Comparison of ENCODE assay signal across 19 cellular contexts in the genomic region with DNA sequence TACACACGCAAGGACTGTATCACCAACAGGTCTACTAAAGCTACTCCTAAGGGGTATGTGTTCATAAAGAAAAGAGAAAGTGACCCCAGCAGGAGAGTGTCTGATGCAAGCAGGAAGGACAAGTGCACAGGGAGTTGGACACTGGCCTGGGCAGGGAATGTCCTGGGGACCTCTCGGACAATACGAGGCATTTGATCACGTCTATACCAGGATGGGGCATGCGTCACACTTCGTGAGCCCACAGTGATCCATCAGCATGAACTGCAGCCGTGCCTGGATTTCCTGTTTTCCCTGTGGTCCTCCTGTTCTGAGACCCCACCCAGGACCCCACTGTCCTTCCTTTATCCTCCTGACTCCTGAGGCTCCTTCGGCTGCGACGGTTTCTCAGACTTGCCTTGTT.
A peak's percentile ranks its signal among the peaks of the same experiment; 100 is the strongest.
DNase-seq lines count a peak whose midpoint lies in the region; ATAC-seq lines count a peak whose summit lies in the region.
"Had no signal": no experiment of that assay in that cellular context is flagged by ENCODE, and none has a peak within 500 bp of the region (broad histone marks: within the 10 kb centered on the region; RNA-seq: fewer than 3 reads in every experiment).

No MANE protein-coding gene starts in this region.

- peaks cover 69% of the 10 kb centered on the region for H3K4me1 Mint-ChIP-seq in activated CD4-positive, alpha-beta memory T cell treated with anti-CD3 and anti-CD28 coated beads, Interleukin-2, amount 10 ng/mL, durations not matched to agents 7 days and 5 days
- peaks cover 71% of the 10 kb centered on the region for H3K4me1 Mint-ChIP-seq in activated CD4-positive, alpha-beta memory T cell treated with anti-CD3 and anti-CD28 coated beads for 36 hours (ENCODE audit: low read depth)
- peaks cover 55% of the 10 kb centered on the region for H3K4me1 Mint-ChIP-seq in activated T-helper 2 cell treated with anti-CD3 and anti-CD28 coated beads, Interferon-gamma antibody, Interleukin-2, Interleukin-4, amounts not matched to agents 10 μg/mL and 5 μg/mL and 100 μg/mL, durations not matched to agents 14 hours and 24 hours and 36 hours (ENCODE audit: low read depth)

- H3K27ac Mint-ChIP-seq in activated CD4-positive, alpha-beta memory T cell treated with anti-CD3 and anti-CD28 coated beads, Interleukin-2, amount 10 ng/mL, durations not matched to agents 7 days and 5 days: peak overlapping the region; percentile 3
- no peak overlapping the region for H3K27ac Mint-ChIP-seq in activated CD4-positive, alpha-beta memory T cell treated with anti-CD3 and anti-CD28 coated beads for 36 hours
- peak overlapping the region; percentile 10 for H3K27ac Mint-ChIP-seq in activated T-helper 2 cell treated with anti-CD3 and anti-CD28 coated beads, Interferon-gamma antibody, Interleukin-2, Interleukin-4, amounts not matched to agents 10 μg/mL and 5 μg/mL and 100 μg/mL, durations not matched to agents 14 hours and 24 hours and 36 hours
- H3K27ac Mint-ChIP-seq: stimulated activated effector memory CD8-positive, alpha-beta T cell treated with anti-CD3 and anti-CD28 coated beads, Interleukin-12 subunit alpha, Interleukin-12 subunit beta, amount 100 ng/mL, for 72 hours had no signal

- no peak overlapping the region for H3K4me3 ChIP-seq in right cardiac atrium (ENCODE audit: low read length)
- H3K4me3 ChIP-seq: lung, MG63, SJSA1, uterus had no signal

- no peak overlapping the region for H3K27ac ChIP-seq in right cardiac atrium (ENCODE audit: low read length)

- peaks cover 18% of the 10 kb centered on the region for H3K4me1 ChIP-seq in right cardiac atrium (ENCODE audit: control insufficient read depth, insufficient read depth, low read length)
- H3K4me1 ChIP-seq: uterus had no signal

- peaks cover 18% of the 10 kb centered on the region for H3K36me3 Mint-ChIP-seq in activated CD4-positive, alpha-beta memory T cell treated with anti-CD3 and anti-CD28 coated beads, Interleukin-2, amount 10 ng/mL, durations not matched to agents 7 days and 5 days (ENCODE audit: low read depth)
- H3K36me3 Mint-ChIP-seq in activated CD4-positive, alpha-beta memory T cell treated with anti-CD3 and anti-CD28 coated beads for 36 hours: no peaks in the 10 kb centered on the region
- peaks cover 14% of the 10 kb centered on the region for H3K36me3 Mint-ChIP-seq in activated T-helper 2 cell treated with anti-CD3 and anti-CD28 coated beads, Interferon-gamma antibody, Interleukin-2, Interleukin-4, amounts not matched to agents 10 μg/mL and 5 μg/mL and 100 μg/mL, durations not matched to agents 14 hours and 24 hours and 36 hours (ENCODE audit: low read depth)

- H3K27me3 ChIP-seq in right cardiac atrium (ENCODE audit: control insufficient read depth, insufficient read depth): no peaks in the 10 kb centered on the region
- H3K27me3 ChIP-seq: MG63, SJSA1, uterus had no signal

- H3K4me3 Mint-ChIP-seq in activated CD4-positive, alpha-beta memory T cell treated with anti-CD3 and anti-CD28 coated beads, Interleukin-2, amount 10 ng/mL, durations not matched to agents 7 days and 5 days: no peak overlapping the region
- H3K4me3 Mint-ChIP-seq in activated CD4-positive, alpha-beta memory T cell treated with anti-CD3 and anti-CD28 coated beads for 36 hours: no peak overlapping the region
- no peak overlapping the region for H3K4me3 Mint-ChIP-seq in activated T-helper 2 cell treated with anti-CD3 and anti-CD28 coated beads, Interferon-gamma antibody, Interleukin-2, Interleukin-4, amounts not matched to agents 10 μg/mL and 5 μg/mL and 100 μg/mL, durations not matched to agents 14 hours and 24 hours and 36 hours (ENCODE audit: low read depth)
- H3K4me3 Mint-ChIP-seq: stimulated activated effector memory CD8-positive, alpha-beta T cell treated with anti-CD3 and anti-CD28 coated beads, Interleukin-12 subunit alpha, Interleukin-12 subunit beta, amount 100 ng/mL, for 72 hours had no signal

- intact Hi-C loops in activated CD4-positive, alpha-beta memory T cell treated with anti-CD3 and anti-CD28 coated beads for 36 hours (cut with micrococcal nuclease): loop anchor here (10.0 kb wide), 1 partner anchor 338 kb away; no protein-coding TSS in a partner anchor
- intact Hi-C loops in activated T-helper 2 cell treated with anti-CD3 and anti-CD28 coated beads, Interferon-gamma antibody, Interleukin-2, Interleukin-4, amounts not matched to agents 10 μg/mL and 5 μg/mL and 100 μg/mL, durations not matched to agents 14 hours and 24 hours and 36 hours (cut with micrococcal nuclease): loop anchor here (5.0 kb wide), 1 partner anchor 115 kb away; the partner anchor contains the start of gene HDAC4
- intact Hi-C loops in right cardiac atrium (cut with DNase I): no loop called here
- intact Hi-C loops in sciatic nerve (cut with DNase I): no loop called here

- H3K27me3 Mint-ChIP-seq in activated CD4-positive, alpha-beta memory T cell treated with anti-CD3 and anti-CD28 coated beads, Interleukin-2, amount 10 ng/mL, durations not matched to agents 7 days and 5 days: peaks cover 15% of the 10 kb centered on the region
- peaks cover 5% of the 10 kb centered on the region for H3K27me3 Mint-ChIP-seq in activated CD4-positive, alpha-beta memory T cell treated with anti-CD3 and anti-CD28 coated beads for 36 hours
- no peaks in the 10 kb centered on the region for H3K27me3 Mint-ChIP-seq in activated T-helper 2 cell treated with anti-CD3 and anti-CD28 coated beads, Interferon-gamma antibody, Interleukin-2, Interleukin-4, amounts not matched to agents 10 μg/mL and 5 μg/mL and 100 μg/mL, durations not matched to agents 14 hours and 24 hours and 36 hours (ENCODE audit: low read depth)
- H3K27me3 Mint-ChIP-seq: activated naive CD4-positive, alpha-beta T cell treated with anti-CD3 and anti-CD28 coated beads, Interleukin-2, amount 10 ng/mL, durations not matched to agents 7 days and 5 days had no signal

- CTCF ChIA-PET in activated CD4-positive, alpha-beta memory T cell treated with anti-CD3 and anti-CD28 coated beads, Interleukin-2, amount 10 ng/mL, durations not matched to agents 7 days and 5 days (lab: Charles Lee): interaction anchor here (1.3 to 1.5 kb wide), 2 partner anchors 8 to 11 kb away, joined by 3 to 6 read pairs; no protein-coding TSS in a partner anchor
- CTCF ChIA-PET in activated CD4-positive, alpha-beta memory T cell treated with anti-CD3 and anti-CD28 coated beads for 36 hours (lab: Charles Lee): no interaction called here

- no peaks in the 10 kb centered on the region for H3K9me3 Mint-ChIP-seq in activated CD4-positive, alpha-beta memory T cell treated with anti-CD3 and anti-CD28 coated beads, Interleukin-2, amount 10 ng/mL, durations not matched to agents 7 days and 5 days
- no peaks in the 10 kb centered on the region for H3K9me3 Mint-ChIP-seq in activated CD4-positive, alpha-beta memory T cell treated with anti-CD3 and anti-CD28 coated beads for 36 hours
- no peaks in the 10 kb centered on the region for H3K9me3 Mint-ChIP-seq in activated T-helper 2 cell treated with anti-CD3 and anti-CD28 coated beads, Interferon-gamma antibody, Interleukin-2, Interleukin-4, amounts not matched to agents 10 μg/mL and 5 μg/mL and 100 μg/mL, durations not matched to agents 14 hours and 24 hours and 36 hours
- H3K9me3 Mint-ChIP-seq: activated naive CD4-positive, alpha-beta T cell treated with anti-CD3 and anti-CD28 coated beads, Interleukin-2, amount 10 ng/mL, durations not matched to agents 7 days and 5 days; stimulated activated effector memory CD8-positive, alpha-beta T cell treated with anti-CD3 and anti-CD28 coated beads, Interleukin-12 subunit alpha, Interleukin-12 subunit beta, amount 100 ng/mL, for 72 hours had no signal

- DNase-seq in activated CD4-positive, alpha-beta memory T cell treated with anti-CD3 and anti-CD28 coated beads, Interleukin-2, amount 10 ng/mL, durations not matched to agents 7 days and 5 days: no peak
- DNase-seq in activated CD4-positive, alpha-beta memory T cell treated with anti-CD3 and anti-CD28 coated beads for 36 hours: no peak
- DNase-seq in activated T-helper 2 cell treated with anti-CD3 and anti-CD28 coated beads, Interferon-gamma antibody, Interleukin-2, Interleukin-4, amounts not matched to agents 10 μg/mL and 5 μg/mL and 100 μg/mL, durations not matched to agents 14 hours and 24 hours and 36 hours (ENCODE audit: low spot score): no peak
- DNase-seq in right cardiac atrium: peak in 2 of 3 donors; percentile 34 to 40
- peak; percentile 53 for DNase-seq in sciatic nerve (ENCODE audit: low spot score)
- DNase-seq in NCI-H146 (lab: John Stamatoyannopoulos, UW): no peak
- DNase-seq: activated naive CD4-positive, alpha-beta T cell treated with anti-CD3 and anti-CD28 coated beads, Interleukin-2, amount 10 ng/mL, durations not matched to agents 7 days and 5 days; H7; MG63; NCI-H1930; NCI-H510A; occipital lobe; small intestine; uterus had no signal

- POLR2A ChIA-PET in activated CD4-positive, alpha-beta memory T cell treated with anti-CD3 and anti-CD28 coated beads, Interleukin-2, amount 10 ng/mL, durations not matched to agents 7 days and 5 days (lab: Charles Lee): interaction anchor here (1.0 to 7.4 kb wide), 4 partner anchors 7 to 21 kb away, joined by 4 to 55 read pairs (median 28); no protein-coding TSS in a partner anchor
- POLR2A ChIA-PET in activated CD4-positive, alpha-beta memory T cell treated with anti-CD3 and anti-CD28 coated beads for 36 hours (lab: Charles Lee): interaction anchor here (1.2 kb wide), 1 partner anchor 94 kb away, joined by 3 read pairs; no protein-coding TSS in a partner anchor

- WGBS in right cardiac atrium: 71% methylated on average over 10 of the region's 10 CpGs

- ATAC-seq in right cardiac atrium (peak in 1 of 2 donors; percentile 43), sciatic nerve (no peak), GM19455 (IDR thresholded peaks at IDR 0.05; ENCODE audit: unreplicated experiment) (no peak), GM21360 (IDR thresholded peaks at IDR 0.05; ENCODE audit: unreplicated experiment) (no peak)
- ATAC-seq: stimulated activated effector memory CD8-positive, alpha-beta T cell treated with anti-CD3 and anti-CD28 coated beads, Interleukin-12 subunit alpha, Interleukin-12 subunit beta, amount 100 ng/mL, for 72 hours had no signal

- no peaks in the 10 kb centered on the region for H3K9me3 ChIP-seq in right cardiac atrium (ENCODE audit: control insufficient read depth, low read length)
- H3K9me3 ChIP-seq: MG63, uterus had no signal

Comparison
In these comparisons a context has a peak if more than half of its experiments do, and no peak if none do; other contexts are left out.
1. DNase-seq: peak in right cardiac atrium (2 of 3) and sciatic nerve (single experiment); none in activated CD4-positive, alpha-beta memory T cell treated with anti-CD3 and anti-CD28 coated beads, Interleukin-2, amount 10 ng/mL, durations not matched to agents 7 days and 5 days (single experiment), activated CD4-positive, alpha-beta memory T cell treated with anti-CD3 and anti-CD28 coated beads for 36 hours (single experiment), activated T-helper 2 cell treated with anti-CD3 and anti-CD28 coated beads, Interferon-gamma antibody, Interleukin-2, Interleukin-4, amounts not matched to agents 10 μg/mL and 5 μg/mL and 100 μg/mL, durations not matched to agents 14 hours and 24 hours and 36 hours (single experiment) and NCI-H146 (single experiment).
2. intact Hi-C loops: an anchor here in activated CD4-positive, alpha-beta memory T cell treated with anti-CD3 and anti-CD28 coated beads for 36 hours (10.0 kb wide) and activated T-helper 2 cell treated with anti-CD3 and anti-CD28 coated beads, Interferon-gamma antibody, Interleukin-2, Interleukin-4, amounts not matched to agents 10 μg/mL and 5 μg/mL and 100 μg/mL, durations not matched to agents 14 hours and 24 hours and 36 hours (5.0 kb wide); none called in right cardiac atrium and sciatic nerve.